2 cellular contexts compared by ENCODE assay signal in the genomic region with DNA sequence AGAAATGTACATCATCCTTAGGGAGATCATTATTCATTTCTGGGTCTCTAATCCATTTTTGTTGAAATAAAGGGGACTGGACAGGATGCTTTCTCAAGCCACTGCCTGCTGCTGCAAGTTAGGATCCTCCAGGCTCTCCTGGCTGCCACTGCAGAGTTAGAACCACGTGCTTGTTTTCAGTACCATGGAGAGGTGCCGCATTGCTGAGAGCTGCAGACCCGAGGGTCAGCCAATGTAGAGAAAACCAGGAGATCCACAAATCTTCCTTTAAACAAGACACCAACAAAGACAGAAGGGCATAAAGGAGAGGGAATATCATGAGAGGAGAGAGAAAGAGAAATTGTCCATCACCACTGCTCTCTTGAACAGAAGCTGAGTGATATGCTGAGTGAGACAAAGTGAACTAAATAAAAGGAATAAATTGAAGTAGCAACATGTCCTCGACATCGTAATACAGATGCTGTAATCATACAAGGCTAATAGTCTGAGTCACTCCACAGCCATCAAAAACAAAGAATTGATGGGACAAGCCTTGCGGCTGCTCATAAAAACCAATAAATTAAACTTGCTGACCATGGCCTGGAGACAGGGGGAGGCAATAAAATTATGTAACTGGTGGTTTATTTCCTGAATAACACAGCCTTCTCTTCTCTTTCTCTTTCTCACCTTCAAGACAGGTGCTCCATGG.
A peak's percentile ranks its signal among the peaks of the same experiment; 100 is the strongest.
TF ChIP-seq lines count a peak whose summit lies in the region.

No MANE protein-coding gene starts in this region.

TF ChIP-seq in Ishikawa, 13 proteins besides CTCF, POLR2A, EP300 and RAD21 (continued from another document):
- TF ChIP-seq, protein P1, sequence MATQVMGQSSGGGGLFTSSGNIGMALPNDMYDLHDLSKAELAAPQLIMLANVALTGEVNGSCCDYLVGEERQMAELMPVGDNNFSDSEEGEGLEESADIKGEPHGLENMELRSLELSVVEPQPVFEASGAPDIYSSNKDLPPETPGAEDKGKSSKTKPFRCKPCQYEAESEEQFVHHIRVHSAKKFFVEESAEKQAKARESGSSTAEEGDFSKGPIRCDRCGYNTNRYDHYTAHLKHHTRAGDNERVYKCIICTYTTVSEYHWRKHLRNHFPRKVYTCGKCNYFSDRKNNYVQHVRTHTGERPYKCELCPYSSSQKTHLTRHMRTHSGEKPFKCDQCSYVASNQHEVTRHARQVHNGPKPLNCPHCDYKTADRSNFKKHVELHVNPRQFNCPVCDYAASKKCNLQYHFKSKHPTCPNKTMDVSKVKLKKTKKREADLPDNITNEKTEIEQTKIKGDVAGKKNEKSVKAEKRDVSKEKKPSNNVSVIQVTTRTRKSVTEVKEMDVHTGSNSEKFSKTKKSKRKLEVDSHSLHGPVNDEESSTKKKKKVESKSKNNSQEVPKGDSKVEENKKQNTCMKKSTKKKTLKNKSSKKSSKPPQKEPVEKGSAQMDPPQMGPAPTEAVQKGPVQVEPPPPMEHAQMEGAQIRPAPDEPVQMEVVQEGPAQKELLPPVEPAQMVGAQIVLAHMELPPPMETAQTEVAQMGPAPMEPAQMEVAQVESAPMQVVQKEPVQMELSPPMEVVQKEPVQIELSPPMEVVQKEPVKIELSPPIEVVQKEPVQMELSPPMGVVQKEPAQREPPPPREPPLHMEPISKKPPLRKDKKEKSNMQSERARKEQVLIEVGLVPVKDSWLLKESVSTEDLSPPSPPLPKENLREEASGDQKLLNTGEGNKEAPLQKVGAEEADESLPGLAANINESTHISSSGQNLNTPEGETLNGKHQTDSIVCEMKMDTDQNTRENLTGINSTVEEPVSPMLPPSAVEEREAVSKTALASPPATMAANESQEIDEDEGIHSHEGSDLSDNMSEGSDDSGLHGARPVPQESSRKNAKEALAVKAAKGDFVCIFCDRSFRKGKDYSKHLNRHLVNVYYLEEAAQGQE (IDR thresholded peaks at IDR 0.05; ENCODE audit: low read depth), result peak; percentile 92
- TF ChIP-seq CREB1 (IDR thresholded peaks at IDR 0.05; ENCODE audit: low read depth) (no peak), CEBPB (IDR thresholded peaks at IDR 0.05) (no peak), FOXM1 (IDR thresholded peaks at IDR 0.05; ENCODE audit: borderline replicate concordance, low read depth) (no peak), TAF1 (IDR thresholded peaks at IDR 0.05; ENCODE audit: low read depth) (no peak)

TF ChIP-seq in HepG2, 621 proteins besides CTCF, POLR2A, EP300 and RAD21 (continued from another document and continues in another):
- TF ChIP-seq, protein P1 (IDR thresholded peaks at IDR 0.05; ENCODE audit: borderline replicate concordance in 1 of 2, low read depth in 1 of 2, low read length in 2 of 2), result peak; percentile 78 to 96
- TF ChIP-seq, protein P2, sequence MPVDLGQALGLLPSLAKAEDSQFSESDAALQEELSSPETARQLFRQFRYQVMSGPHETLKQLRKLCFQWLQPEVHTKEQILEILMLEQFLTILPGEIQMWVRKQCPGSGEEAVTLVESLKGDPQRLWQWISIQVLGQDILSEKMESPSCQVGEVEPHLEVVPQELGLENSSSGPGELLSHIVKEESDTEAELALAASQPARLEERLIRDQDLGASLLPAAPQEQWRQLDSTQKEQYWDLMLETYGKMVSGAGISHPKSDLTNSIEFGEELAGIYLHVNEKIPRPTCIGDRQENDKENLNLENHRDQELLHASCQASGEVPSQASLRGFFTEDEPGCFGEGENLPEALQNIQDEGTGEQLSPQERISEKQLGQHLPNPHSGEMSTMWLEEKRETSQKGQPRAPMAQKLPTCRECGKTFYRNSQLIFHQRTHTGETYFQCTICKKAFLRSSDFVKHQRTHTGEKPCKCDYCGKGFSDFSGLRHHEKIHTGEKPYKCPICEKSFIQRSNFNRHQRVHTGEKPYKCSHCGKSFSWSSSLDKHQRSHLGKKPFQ (CRISPR knock-in tag; IDR thresholded peaks at IDR 0.05; ENCODE audit: insufficient replicate concordance), result no peak
- TF ChIP-seq ATF7-NPFF (CRISPR knock-in tag; IDR thresholded peaks at IDR 0.05; ENCODE audit: low read depth), result no peak
- no peak for TF ChIP-seq SPEN (CRISPR knock-in tag; IDR thresholded peaks at IDR 0.05; ENCODE audit: low read depth)
- TF ChIP-seq ZNF260 (CRISPR knock-in tag; IDR thresholded peaks at IDR 0.05; ENCODE audit: borderline replicate concordance, low read depth), result no peak
- no peak for TF ChIP-seq ZNF230 (CRISPR knock-in tag; IDR thresholded peaks at IDR 0.05)
- TF ChIP-seq, protein P3, sequence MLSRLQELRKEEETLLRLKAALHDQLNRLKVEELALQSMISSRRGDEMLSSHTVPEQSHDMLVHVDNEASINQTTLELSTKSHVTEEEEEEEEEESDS (CRISPR knock-in tag; IDR thresholded peaks at IDR 0.05; ENCODE audit: borderline replicate concordance), result no peak
- no peak for TF ChIP-seq KLF11 (CRISPR knock-in tag; IDR thresholded peaks at IDR 0.05)
- peak; percentile 89; the same call in 1 of the 2 replicates for TF ChIP-seq MXD4 (CRISPR knock-in tag; IDR thresholded peaks at IDR 0.05)
- no peak for TF ChIP-seq ZNF841 (CRISPR knock-in tag; IDR thresholded peaks at IDR 0.05; ENCODE audit: borderline replicate concordance)
- TF ChIP-seq, protein P4, sequence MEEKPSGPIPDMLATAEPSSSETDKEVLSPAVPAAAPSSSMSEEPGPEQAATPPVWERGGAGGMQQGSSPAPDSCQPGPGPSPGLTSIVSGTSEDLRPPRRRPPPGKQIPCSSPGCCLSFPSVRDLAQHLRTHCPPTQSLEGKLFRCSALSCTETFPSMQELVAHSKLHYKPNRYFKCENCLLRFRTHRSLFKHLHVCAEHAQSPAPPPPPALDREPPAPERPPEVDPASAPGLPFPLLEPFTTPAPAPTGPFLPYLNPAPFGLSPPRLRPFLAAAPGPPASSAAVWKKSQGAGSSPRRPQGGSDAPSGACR (CRISPR knock-in tag; IDR thresholded peaks at IDR 0.05), result no peak
- TF ChIP-seq, protein P5, sequence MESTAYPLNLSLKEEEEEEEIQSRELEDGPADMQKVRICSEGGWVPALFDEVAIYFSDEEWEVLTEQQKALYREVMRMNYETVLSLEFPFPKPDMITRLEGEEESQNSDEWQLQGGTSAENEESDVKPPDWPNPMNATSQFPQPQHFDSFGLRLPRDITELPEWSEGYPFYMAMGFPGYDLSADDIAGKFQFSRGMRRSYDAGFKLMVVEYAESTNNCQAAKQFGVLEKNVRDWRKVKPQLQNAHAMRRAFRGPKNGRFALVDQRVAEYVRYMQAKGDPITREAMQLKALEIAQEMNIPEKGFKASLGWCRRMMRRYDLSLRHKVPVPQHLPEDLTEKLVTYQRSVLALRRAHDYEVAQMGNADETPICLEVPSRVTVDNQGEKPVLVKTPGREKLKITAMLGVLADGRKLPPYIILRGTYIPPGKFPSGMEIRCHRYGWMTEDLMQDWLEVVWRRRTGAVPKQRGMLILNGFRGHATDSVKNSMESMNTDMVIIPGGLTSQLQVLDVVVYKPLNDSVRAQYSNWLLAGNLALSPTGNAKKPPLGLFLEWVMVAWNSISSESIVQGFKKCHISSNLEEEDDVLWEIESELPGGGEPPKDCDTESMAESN (CRISPR knock-in tag; conservative IDR thresholded peaks at IDR 0.05), result no peak
- TF ChIP-seq, protein P6, sequence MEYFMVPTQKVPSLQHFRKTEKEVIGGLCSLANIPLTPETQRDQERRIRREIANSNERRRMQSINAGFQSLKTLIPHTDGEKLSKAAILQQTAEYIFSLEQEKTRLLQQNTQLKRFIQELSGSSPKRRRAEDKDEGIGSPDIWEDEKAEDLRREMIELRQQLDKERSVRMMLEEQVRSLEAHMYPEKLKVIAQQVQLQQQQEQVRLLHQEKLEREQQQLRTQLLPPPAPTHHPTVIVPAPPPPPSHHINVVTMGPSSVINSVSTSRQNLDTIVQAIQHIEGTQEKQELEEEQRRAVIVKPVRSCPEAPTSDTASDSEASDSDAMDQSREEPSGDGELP (IDR thresholded peaks at IDR 0.05; ENCODE audit: borderline replicate concordance, low read depth), result no peak
- no peak for TF ChIP-seq ZNF10 (CRISPR knock-in tag; IDR thresholded peaks at IDR 0.05; ENCODE audit: borderline replicate concordance, low read depth)
- TF ChIP-seq, protein P7, sequence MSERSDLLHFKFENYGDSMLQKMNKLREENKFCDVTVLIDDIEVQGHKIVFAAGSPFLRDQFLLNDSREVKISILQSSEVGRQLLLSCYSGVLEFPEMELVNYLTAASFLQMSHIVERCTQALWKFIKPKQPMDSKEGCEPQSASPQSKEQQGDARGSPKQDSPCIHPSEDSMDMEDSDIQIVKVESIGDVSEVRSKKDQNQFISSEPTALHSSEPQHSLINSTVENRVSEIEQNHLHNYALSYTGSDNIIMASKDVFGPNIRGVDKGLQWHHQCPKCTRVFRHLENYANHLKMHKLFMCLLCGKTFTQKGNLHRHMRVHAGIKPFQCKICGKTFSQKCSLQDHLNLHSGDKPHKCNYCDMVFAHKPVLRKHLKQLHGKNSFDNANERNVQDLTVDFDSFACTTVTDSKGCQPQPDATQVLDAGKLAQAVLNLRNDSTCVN (CRISPR knock-in tag; IDR thresholded peaks at IDR 0.05; ENCODE audit: borderline replicate concordance), result 0 out of 2 replicates have a peak, but pooled peaks have one; percentile 21
- TF ChIP-seq PHF21A (CRISPR knock-in tag; IDR thresholded peaks at IDR 0.05), result no peak
- no peak for TF ChIP-seq ELF1 (CRISPR knock-in tag; IDR thresholded peaks at IDR 0.05)
- no peak for TF ChIP-seq NFRKB (IDR thresholded peaks at IDR 0.05)
- TF ChIP-seq ZNF329 (CRISPR knock-in tag; IDR thresholded peaks at IDR 0.05; ENCODE audit: low read depth), result no peak
- TF ChIP-seq, protein P8, sequence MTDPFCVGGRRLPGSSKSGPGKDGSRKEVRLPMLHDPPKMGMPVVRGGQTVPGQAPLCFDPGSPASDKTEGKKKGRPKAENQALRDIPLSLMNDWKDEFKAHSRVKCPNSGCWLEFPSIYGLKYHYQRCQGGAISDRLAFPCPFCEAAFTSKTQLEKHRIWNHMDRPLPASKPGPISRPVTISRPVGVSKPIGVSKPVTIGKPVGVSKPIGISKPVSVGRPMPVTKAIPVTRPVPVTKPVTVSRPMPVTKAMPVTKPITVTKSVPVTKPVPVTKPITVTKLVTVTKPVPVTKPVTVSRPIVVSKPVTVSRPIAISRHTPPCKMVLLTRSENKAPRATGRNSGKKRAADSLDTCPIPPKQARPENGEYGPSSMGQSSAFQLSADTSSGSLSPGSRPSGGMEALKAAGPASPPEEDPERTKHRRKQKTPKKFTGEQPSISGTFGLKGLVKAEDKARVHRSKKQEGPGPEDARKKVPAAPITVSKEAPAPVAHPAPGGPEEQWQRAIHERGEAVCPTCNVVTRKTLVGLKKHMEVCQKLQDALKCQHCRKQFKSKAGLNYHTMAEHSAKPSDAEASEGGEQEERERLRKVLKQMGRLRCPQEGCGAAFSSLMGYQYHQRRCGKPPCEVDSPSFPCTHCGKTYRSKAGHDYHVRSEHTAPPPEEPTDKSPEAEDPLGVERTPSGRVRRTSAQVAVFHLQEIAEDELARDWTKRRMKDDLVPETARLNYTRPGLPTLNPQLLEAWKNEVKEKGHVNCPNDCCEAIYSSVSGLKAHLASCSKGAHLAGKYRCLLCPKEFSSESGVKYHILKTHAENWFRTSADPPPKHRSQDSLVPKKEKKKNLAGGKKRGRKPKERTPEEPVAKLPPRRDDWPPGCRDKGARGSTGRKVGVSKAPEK (CRISPR knock-in tag; IDR thresholded peaks at IDR 0.05; ENCODE audit: borderline replicate concordance), result no peak
- no peak for TF ChIP-seq ZNF547 (CRISPR knock-in tag; IDR thresholded peaks at IDR 0.05)
- no peak for TF ChIP-seq JUNB (CRISPR knock-in tag; IDR thresholded peaks at IDR 0.05; ENCODE audit: borderline replicate concordance)
- 0 out of 2 replicates have a peak, but pooled peaks have one; percentile 21 for TF ChIP-seq SIN3A (IDR thresholded peaks at IDR 0.05; ENCODE audit: borderline replicate concordance, low read depth, low read length)
- no peak for TF ChIP-seq CBFB (CRISPR knock-in tag; IDR thresholded peaks at IDR 0.05)
- TF ChIP-seq ZNF160 (CRISPR knock-in tag; IDR thresholded peaks at IDR 0.05), result no peak
- TF ChIP-seq HDAC2 (CRISPR knock-in tag; IDR thresholded peaks at IDR 0.05), result 0 out of 2 replicates have a peak, but pooled peaks have one; percentile 13
- TF ChIP-seq TEAD3 (CRISPR knock-in tag; optimal IDR thresholded peaks at IDR 0.05; ENCODE audit: borderline replicate concordance), result peak; percentile 36
- no peak for TF ChIP-seq ZNF234 (CRISPR knock-in tag; conservative IDR thresholded peaks at IDR 0.05)
